ENCODE assay signal across 12 cellular contexts in genomic region chr7:55144955-55145342, GRCh38.
"Had no signal": no experiment of that assay in that cellular context is flagged by ENCODE, and none has a peak within 500 bp of the region (broad histone marks: within the 10 kb centered on the region; RNA-seq: fewer than 3 reads in every experiment).

No MANE protein-coding gene starts in this region.

- H3K36me3 ChIP-seq: cardiac muscle cell, ovary had no signal

- H3K4me3 ChIP-seq: cardiac muscle cell, dorsolateral prefrontal cortex, gastroesophageal sphincter, hepatocyte, ovary had no signal

- ATAC-seq: activated T-cell treated with anti-CD3 and anti-CD28 coated beads, Interleukin-2, amount 50 U/mL, for 4 hours; gastroesophageal sphincter; stimulated activated effector memory CD8-positive, alpha-beta T cell treated with anti-CD3 and anti-CD28 coated beads, Interleukin-12 subunit alpha, Interleukin-12 subunit beta, amount 100 ng/mL, for 72 hours; T-helper 17 cell had no signal

- H3K27ac ChIP-seq: cardiac muscle cell, dorsolateral prefrontal cortex, gastroesophageal sphincter, hepatocyte, ovary had no signal

- DNase-seq: activated CD4-positive, alpha-beta memory T cell treated with anti-CD3 and anti-CD28 coated beads, Interleukin-2, amount 10 ng/mL, durations not matched to agents 7 days and 5 days; activated CD4-positive, alpha-beta T cell treated with anti-CD3 and anti-CD28 coated beads for 4 hours; activated effector memory CD4-positive, alpha-beta T cell treated with anti-CD3 and anti-CD28 coated beads, Interleukin-2, amount 50 U/mL, for 16 hours; activated T-cell treated with anti-CD3 and anti-CD28 coated beads, Interleukin-2, amount 50 U/mL, for 4 hours; dorsolateral prefrontal cortex; ovary; stimulated activated CD4-positive, alpha-beta T cell treated with anti-CD3 and anti-CD28 coated beads, Interleukin-12 subunit alpha, Interleukin-12 subunit beta, amount 100 ng/mL, for 4 hours; T-helper 17 cell had no signal

- H3K4me2 ChIP-seq: hepatocyte had no signal

- H3K9me3 ChIP-seq: gastroesophageal sphincter, ovary had no signal

- H2AFZ ChIP-seq: hepatocyte had no signal

- H3K27me3 ChIP-seq: cardiac muscle cell, gastroesophageal sphincter, hepatocyte, ovary had no signal

- H3K79me2 ChIP-seq: hepatocyte had no signal
